Comparison of ENCODE assay signal across 31 cellular contexts in the genomic region with DNA sequence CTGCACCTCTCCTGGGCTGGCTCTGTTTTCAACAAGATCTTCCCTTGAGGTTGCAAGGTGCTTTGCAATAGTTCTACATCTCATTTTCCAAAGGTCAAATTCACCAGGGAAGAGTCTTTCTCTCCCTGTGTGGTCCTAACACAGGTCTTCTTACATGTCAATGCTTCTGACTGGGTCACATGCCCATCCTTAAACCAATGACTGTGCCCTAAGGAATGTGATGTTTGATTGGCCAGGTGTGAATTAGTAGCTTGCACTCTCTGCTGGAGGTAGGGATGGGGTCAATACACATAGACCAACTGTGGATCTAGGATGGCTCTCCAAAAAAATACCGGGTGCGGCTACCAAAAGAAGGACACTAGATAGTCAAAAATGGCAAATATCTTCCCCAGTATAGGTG. TPM values are rescaled to one million over a fixed set of nuclear protein-coding genes. Genes with fewer than 3 reads are reported as not detected.
"Had no signal": no experiment of that assay in that cellular context is flagged by ENCODE, and none has a peak within 500 bp of the region (broad histone marks: within the 10 kb centered on the region; RNA-seq: fewer than 3 reads in every experiment).

No MANE protein-coding gene starts in this region.

- H3K4me1 ChIP-seq: left lung, lower lobe of right lung, right atrium auricular region, right lobe of liver, tibial nerve, vagina had no signal

- H3K27me3 ChIP-seq: left lung, ovary, right atrium auricular region, tibial nerve, vagina had no signal

- H3K27ac ChIP-seq: left lung, lower lobe of right lung, ovary, right atrium auricular region, right lobe of liver, tibial nerve, vagina had no signal

- H3K27ac Mint-ChIP-seq: mesothelial cell of epicardium; naive thymus-derived CD4-positive, alpha-beta T cell; natural killer cell treated with Interleukin-12 subunit alpha and Interleukin-12 subunit beta and Interleukin-15 and Interleukin-18, amount 100 ng/mL, for 72 hours; progenitor cell of endocrine pancreas; stimulated activated memory B cell treated with anti-CD40 and anti-IgM and Interleukin-4, amounts not matched to agents 10 μg/mL and 1 μg/mL and 100 μg/mL, for 72 hours; type B pancreatic cell had no signal

- H3K4me3 ChIP-seq: left lung, lower lobe of right lung, mucosa of descending colon, ovary, right atrium auricular region, right lobe of liver, smooth muscle cell, tibial nerve, vagina had no signal

- H3K9me3 Mint-ChIP-seq: mesothelial cell of epicardium; natural killer cell treated with Interleukin-12 subunit alpha and Interleukin-12 subunit beta and Interleukin-15 and Interleukin-18, amount 100 ng/mL, for 72 hours; stimulated activated memory B cell treated with anti-CD40 and anti-IgM and Interleukin-4, amounts not matched to agents 10 μg/mL and 1 μg/mL and 100 μg/mL, for 72 hours; stimulated activated naive CD8-positive, alpha-beta T cell treated with anti-CD3 and anti-CD28 coated beads, Interleukin-15, amount 100 ng/mL, for 72 hours; type B pancreatic cell had no signal

- H3K4me2 ChIP-seq: smooth muscle cell had no signal

- H3K4me1 Mint-ChIP-seq: mesothelial cell of epicardium; naive thymus-derived CD4-positive, alpha-beta T cell; stimulated activated memory B cell treated with anti-CD40 and anti-IgM and Interleukin-4, amounts not matched to agents 10 μg/mL and 1 μg/mL and 100 μg/mL, for 72 hours; stimulated activated naive CD8-positive, alpha-beta T cell treated with anti-CD3 and anti-CD28 coated beads, Interleukin-15, amount 100 ng/mL, for 72 hours had no signal

- DNase-seq: kidney glomerular epithelial cell; left colon; left lung; lower lobe of right lung; mammary epithelial cell; mesenchymal stem cell; mucosa of descending colon; naive thymus-derived CD4-positive, alpha-beta T cell; ovary; right lobe of liver; stimulated activated CD4-positive, alpha-beta T cell treated with anti-CD3 and anti-CD28 coated beads, Interleukin-1b, Interleukin-23, amount 100 ng/mL, for 48 hours; stimulated activated CD4-positive, alpha-beta T cell treated with anti-CD3 and anti-CD28 coated beads, Interleukin-2, amount 100 ng/mL, for 48 hours; stimulated activated CD4-positive, alpha-beta T cell treated with anti-CD3 and anti-CD28 coated beads, Interleukin-4, amount 100 ng/mL, for 4 hours; stimulated activated CD8-positive, alpha-beta memory T cell treated with anti-CD3 and anti-CD28 coated beads, Interleukin-4, amount 100 ng/mL, for 48 hours; stimulated activated naive CD4-positive, alpha-beta T cell treated with Interleukin-2 at 50 U/mL for 16 hours; stimulated activated naive CD8-positive, alpha-beta T cell treated with anti-CD3 and anti-CD28 coated beads, Interleukin-15, amount 100 ng/mL, for 72 hours; substantia nigra had no signal

- H3K36me3 ChIP-seq: left lung, lower lobe of right lung, ovary, right atrium auricular region, right lobe of liver, tibial nerve, vagina had no signal

- ATAC-seq: left colon; left lung; lower lobe of right lung; mucosa of descending colon; naive thymus-derived CD4-positive, alpha-beta T cell; natural killer cell treated with Interleukin-12 subunit alpha and Interleukin-12 subunit beta and Interleukin-15 and Interleukin-18, amount 100 ng/mL, for 72 hours; right lobe of liver; stimulated activated memory B cell treated with anti-CD40 and anti-IgM and Interleukin-4, amounts not matched to agents 10 μg/mL and 1 μg/mL and 100 μg/mL, for 72 hours; stimulated activated naive CD8-positive, alpha-beta T cell treated with anti-CD3 and anti-CD28 coated beads, Interleukin-15, amount 100 ng/mL, for 72 hours had no signal

- H3K27me3 Mint-ChIP-seq: progenitor cell of endocrine pancreas had no signal

- H3K36me3 Mint-ChIP-seq: mesothelial cell of epicardium; naive thymus-derived CD4-positive, alpha-beta T cell; natural killer cell treated with Interleukin-12 subunit alpha and Interleukin-12 subunit beta and Interleukin-15 and Interleukin-18, amount 100 ng/mL, for 72 hours; stimulated activated memory B cell treated with anti-CD40 and anti-IgM and Interleukin-4, amounts not matched to agents 10 μg/mL and 1 μg/mL and 100 μg/mL, for 72 hours; type B pancreatic cell had no signal

- H3K4me3 Mint-ChIP-seq: mesothelial cell of epicardium; naive thymus-derived CD4-positive, alpha-beta T cell; natural killer cell treated with Interleukin-12 subunit alpha and Interleukin-12 subunit beta and Interleukin-15 and Interleukin-18, amount 100 ng/mL, for 72 hours; stimulated activated memory B cell treated with anti-CD40 and anti-IgM and Interleukin-4, amounts not matched to agents 10 μg/mL and 1 μg/mL and 100 μg/mL, for 72 hours; stimulated activated naive CD8-positive, alpha-beta T cell treated with anti-CD3 and anti-CD28 coated beads, Interleukin-15, amount 100 ng/mL, for 72 hours; type B pancreatic cell had no signal

RNA-seq across cellular contexts. Expression of gene KCNK10, which starts 19.9 kb away (rescaled TPM):
- total RNA-seq: left lung; lower lobe of right lung; mesothelial cell of epicardium; myocyte; natural killer cell treated with Interleukin-12 subunit alpha and Interleukin-12 subunit beta and Interleukin-15 and Interleukin-18, amount 100 ng/mL, for 72 hours; omental fat pad; ovary; right atrium auricular region; right lobe of liver; skeletal muscle tissue; smooth muscle cell; tibial nerve; ureter had no signal
- polyA plus RNA-seq: liver; mammary epithelial cell; naive thymus-derived CD4-positive, alpha-beta T cell; smooth muscle cell had no signal
